Comparison of ENCODE assay signal across 9 cellular contexts in the genomic region with DNA sequence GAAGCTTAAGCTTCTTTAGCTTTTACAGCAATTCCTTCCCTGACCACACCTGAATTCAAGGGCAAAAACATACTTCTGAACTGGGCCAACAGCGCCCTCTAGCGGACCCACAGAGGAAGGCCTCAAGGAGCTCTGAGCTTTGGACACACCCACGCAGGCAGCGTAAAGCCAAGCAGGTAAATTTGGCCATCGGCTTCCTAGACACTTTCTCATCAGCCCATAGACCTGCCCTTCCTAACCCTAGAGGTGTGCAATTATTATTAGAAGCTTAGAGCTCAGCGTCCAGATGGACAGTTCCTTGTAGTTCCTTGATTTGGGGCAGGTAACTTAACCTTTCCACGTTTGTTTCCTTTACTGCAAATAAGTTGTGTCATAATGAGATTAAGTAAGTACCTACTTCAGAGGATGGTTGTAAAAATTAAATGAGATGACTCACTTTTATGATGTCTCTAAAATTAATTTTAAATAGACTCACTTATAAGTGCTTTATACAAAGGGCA. TPM values are rescaled to one million over a fixed set of nuclear protein-coding genes. Genes with fewer than 3 reads are reported as not detected.
DNase-seq lines count a peak whose midpoint lies in the region; ATAC-seq, FAIRE-seq and TF ChIP-seq lines count a peak whose summit lies in the region.
"Had no signal": no experiment of that assay in that cellular context is flagged by ENCODE, and none has a peak within 500 bp of the region (broad histone marks: within the 10 kb centered on the region; RNA-seq: fewer than 3 reads in every experiment).

No MANE protein-coding gene starts in this region.

- no peaks in the 10 kb centered on the region for H3K4me1 ChIP-seq in astrocyte (ENCODE audit: insufficient read depth, low read length)

- H2AFZ ChIP-seq in astrocyte (ENCODE audit: low read depth, low read length), result no peak overlapping the region

- no peak overlapping the region for H3K4me2 ChIP-seq in astrocyte (ENCODE audit: low read length)
- H3K4me2 ChIP-seq: BLaER1 had no signal

- peaks cover 2% of the 10 kb centered on the region for H3K4me1 Mint-ChIP-seq in astrocyte (ENCODE audit: low read depth, unreplicated experiment)

- DNase-seq in NCI-H510A treated with DMSO at 0.1 percent for 48 hours (lab: John Stamatoyannopoulos, UW) (peak; percentile 58), NCI-H510A (lab: John Stamatoyannopoulos, UW) (no peak), NCI-H1930 (lab: John Stamatoyannopoulos, UW) (peak; percentile 37 to 63), T-helper 9 cell (peak; percentile 67), astrocyte (ENCODE audit: low read depth) (peak; percentile 38), iPS-NIHi7 (ENCODE audit: extremely low spot score) (peak; percentile 89)
- peak; percentile 36 to 52 for DNase-seq in stimulated activated CD4-positive, alpha-beta T cell treated with anti-CD3 and anti-CD28 coated beads, Interleukin-1b, Interleukin-23, amount 100 ng/mL, for 1 hour (ENCODE audit: low read depth in 2 of 2)

- peaks cover 4% of the 10 kb centered on the region for H3K9me3 Mint-ChIP-seq in astrocyte (ENCODE audit: unreplicated experiment)

- peak; percentile 84 for FAIRE-seq in astrocyte (lab: Jason Lieb, UNC)

- H3K9ac ChIP-seq in astrocyte (ENCODE audit: low read length), result no peak overlapping the region
- H3K9ac ChIP-seq: BLaER1 had no signal

- H3K9me3 ChIP-seq in astrocyte (ENCODE audit: insufficient read depth, low read depth, low read length), result no peaks in the 10 kb centered on the region
- H3K9me3 ChIP-seq: BLaER1 had no signal

- no peaks in the 10 kb centered on the region for H3K36me3 ChIP-seq in astrocyte (ENCODE audit: insufficient read depth, low read length)
- H3K36me3 ChIP-seq: BLaER1 had no signal

- H4K20me1 ChIP-seq in astrocyte (ENCODE audit: insufficient read depth, low read length), result no peaks in the 10 kb centered on the region
- H4K20me1 ChIP-seq: BLaER1 had no signal

- no peak overlapping the region for H3K27ac Mint-ChIP-seq in astrocyte (ENCODE audit: unreplicated experiment)

- H3K79me2 ChIP-seq in astrocyte (ENCODE audit: insufficient read depth, low read length), result no peaks in the 10 kb centered on the region

- no peak overlapping the region for H3K4me3 ChIP-seq in astrocyte (ENCODE audit: insufficient read depth, low read depth, low read length)
- H3K4me3 ChIP-seq: BLaER1 had no signal

- peaks cover 12% of the 10 kb centered on the region for H3K27me3 ChIP-seq in astrocyte (ENCODE audit: insufficient read depth, low read length)
- H3K27me3 ChIP-seq: BLaER1 had no signal

- ATAC-seq in GM21381 (IDR thresholded peaks at IDR 0.05; ENCODE audit: unreplicated experiment), result no peak

- H3K36me3 Mint-ChIP-seq in astrocyte (ENCODE audit: low read depth, unreplicated experiment), result no peaks in the 10 kb centered on the region

- no peak overlapping the region for H3K27ac ChIP-seq in astrocyte (ENCODE audit: low read depth, low read length)
- H3K27ac ChIP-seq: BLaER1 had no signal

- no peak overlapping the region for H3K4me3 Mint-ChIP-seq in astrocyte (ENCODE audit: unreplicated experiment)

- H3K27me3 Mint-ChIP-seq in astrocyte (ENCODE audit: low read depth, unreplicated experiment), result peaks cover 45% of the 10 kb centered on the region

- peak; percentile 95 for TF ChIP-seq CTCF in astrocyte (IDR thresholded peaks at IDR 0.05; ENCODE audit: insufficient read depth, low read depth, low read length)

RNA-seq across cellular contexts. Expression of gene HMGXB4, which starts 25.7 kb away (rescaled TPM):
- total RNA-seq in astrocyte, result 16.7 and 16.8 TPM in 2 replicates
